ENCODE assay signal across 16 cellular contexts in genomic region chr4:41028392-41029076, GRCh38.
DNase-seq lines count a peak whose midpoint lies in the region; TF ChIP-seq lines count a peak whose summit lies in the region.
"Had no signal": no experiment of that assay in that cellular context is flagged by ENCODE, and none has a peak within 500 bp of the region (broad histone marks: within the 10 kb centered on the region; RNA-seq: fewer than 3 reads in every experiment).

No MANE protein-coding gene starts in this region.

- H3K9me3 ChIP-seq in AG04450 (ENCODE audit: control insufficient read depth, insufficient read depth, low read length) (peaks cover 17% of the 10 kb centered on the region), HEK293 (ENCODE audit: control insufficient read depth, insufficient read depth, low read depth, low read length) (no peaks in the 10 kb centered on the region), prostate gland (no peaks in the 10 kb centered on the region)

- POLR2A ChIA-PET in AG04450 (lab: Yijun Ruan, JAX) (interaction anchor here (0.5 kb wide), 1 partner anchor 37 kb away, joined by 3 read pairs; no protein-coding TSS in a partner anchor), HEK293 (lab: Yijun Ruan, JAX) (no interaction called here)

- H3K4me3 Mint-ChIP-seq in osteocyte (ENCODE audit: unreplicated experiment) = no peak overlapping the region
- H3K4me3 Mint-ChIP-seq: activated CD4-positive, alpha-beta T cell treated with anti-CD3 and anti-CD28 coated beads, Interleukin-2, amount 10 ng/mL, durations not matched to agents 24 days and 14 days; activated T-helper 1 cell treated with anti-CD3 and anti-CD28 coated beads, Interleukin-12 subunit alpha, Interleukin-12 subunit beta, Interleukin-2, Interleukin-4 antibody, amounts not matched to agents 30 ng/mL and 10 ng/mL and 1 ng/mL, durations not matched to agents 14 hours and 24 hours and 36 hours; B cell; brain; effector memory CD8-positive, alpha-beta T cell had no signal

- peaks cover 10% of the 10 kb centered on the region for H3K4me1 Mint-ChIP-seq in osteocyte (ENCODE audit: unreplicated experiment)
- H3K4me1 Mint-ChIP-seq: activated CD4-positive, alpha-beta T cell treated with anti-CD3 and anti-CD28 coated beads, Interleukin-2, amount 10 ng/mL, durations not matched to agents 24 days and 14 days; B cell; brain had no signal

- WGBS in prostate gland = 47% methylated on average over 8 of the region's 8 CpGs

- H3K27me3 ChIP-seq in AG04450 (ENCODE audit: control insufficient read depth, insufficient read depth, low read length) = no peaks in the 10 kb centered on the region
- H3K27me3 ChIP-seq in dorsolateral prefrontal cortex = no peaks in the 10 kb centered on the region
- H3K27me3 ChIP-seq in prostate gland (replicated peaks; ENCODE audit: insufficient read depth) = no peaks in the 10 kb centered on the region

- peaks cover 36% of the 10 kb centered on the region for H3K36me3 Mint-ChIP-seq in osteocyte (ENCODE audit: unreplicated experiment)

- no peak for TF ChIP-seq POLR2A in prostate gland (IDR thresholded peaks at IDR 0.05)

- peaks cover 4% of the 10 kb centered on the region; the same call in 1 of the 2 replicates for H3K4me1 ChIP-seq in HEK293 (ENCODE audit: control insufficient read depth, insufficient read depth, low read length)
- no peaks in the 10 kb centered on the region for H3K4me1 ChIP-seq in prostate gland (replicated peaks)

- intact Hi-C loops in dorsolateral prefrontal cortex (cut with DNase I) (no loop called here), prostate gland (cut with DNase I) (no loop called here)

- peaks cover 31% of the 10 kb centered on the region for H3K9me3 Mint-ChIP-seq in osteocyte (ENCODE audit: unreplicated experiment)

- no peak overlapping the region for H3K4me3 ChIP-seq in AG04450 (ENCODE audit: low read depth, low read length)
- H3K4me3 ChIP-seq in HEK293 (ENCODE audit: low read depth, low read length) = no peak overlapping the region
- no peak overlapping the region for H3K4me3 ChIP-seq in dorsolateral prefrontal cortex
- no peak overlapping the region for H3K4me3 ChIP-seq in prostate gland
- H3K4me3 ChIP-seq: PC-9 had no signal

- H3K27ac Mint-ChIP-seq in osteocyte (ENCODE audit: unreplicated experiment) = no peak overlapping the region
- H3K27ac Mint-ChIP-seq: activated CD4-positive, alpha-beta T cell treated with anti-CD3 and anti-CD28 coated beads, Interleukin-2, amount 10 ng/mL, durations not matched to agents 24 days and 14 days; activated T-helper 1 cell treated with anti-CD3 and anti-CD28 coated beads, Interleukin-12 subunit alpha, Interleukin-12 subunit beta, Interleukin-2, Interleukin-4 antibody, amounts not matched to agents 30 ng/mL and 10 ng/mL and 1 ng/mL, durations not matched to agents 14 hours and 24 hours and 36 hours; B cell; effector memory CD8-positive, alpha-beta T cell had no signal

- H3K27me3 Mint-ChIP-seq in osteocyte (ENCODE audit: unreplicated experiment) = no peaks in the 10 kb centered on the region
- H3K27me3 Mint-ChIP-seq: activated CD4-positive, alpha-beta T cell treated with anti-CD3 and anti-CD28 coated beads, Interleukin-2, amount 10 ng/mL, durations not matched to agents 24 days and 14 days; B cell; effector memory CD8-positive, alpha-beta T cell had no signal

- DNase-seq in AG04450 (ENCODE audit: low read depth, low spot score) (no peak), dorsolateral prefrontal cortex (no peak), non-pigmented ciliary epithelial cell (ENCODE audit: low read depth) (peak; percentile 17), prostate gland (ENCODE audit: low spot score) (no peak), osteocyte (ENCODE audit: extremely low spot score, unreplicated experiment) (no peak), cerebellum (ENCODE audit: low spot score) (no peak)
- no peak for DNase-seq in activated CD4-positive, CD25-positive, alpha-beta regulatory T cell (lab: John Stamatoyannopoulos, UW)
- DNase-seq: activated CD4-positive, alpha-beta T cell treated with anti-CD3 and anti-CD28 coated beads, Interleukin-2, amount 10 ng/mL, durations not matched to agents 24 days and 14 days; effector memory CD8-positive, alpha-beta T cell; MV-4-11; PC-9; stimulated activated CD4-positive, alpha-beta T cell treated with anti-CD3 and anti-CD28 coated beads, Interleukin-15, amount 100 ng/mL, for 24 hours had no signal

- no peaks in the 10 kb centered on the region for H3K36me3 ChIP-seq in HEK293 (ENCODE audit: control insufficient read depth in 2 of 2, insufficient read depth in 1 of 2, low read length in 2 of 2)
- no peaks in the 10 kb centered on the region for H3K36me3 ChIP-seq in prostate gland

- H3K27ac ChIP-seq in AG04450 (ENCODE audit: low read depth, low read length) (peak overlapping the region; percentile 57), HEK293 (ENCODE audit: extremely low read depth, low read depth, low read length) (peak overlapping the region; percentile 66), dorsolateral prefrontal cortex (peak overlapping the region in 39 of 59 donors; percentile 8 to 71 (median 41)), prostate gland (peak overlapping the region in 1 of 2 donors; percentile 43)

- TF ChIP-seq CTCF in AG04450 (IDR thresholded peaks at IDR 0.05; ENCODE audit: low read depth, low read length) (no peak), HEK293 (tag by site-specific recombination; IDR thresholded peaks at IDR 0.05) (no peak), dorsolateral prefrontal cortex (IDR thresholded peaks at IDR 0.05 in 54 of 56, conservative IDR thresholded peaks at IDR 0.05 in 2 of 56; ENCODE audit: low read depth in 1 of 56, partially characterized antibody in 56 of 56) (no peak), prostate gland (IDR thresholded peaks at IDR 0.05) (no peak), osteocyte (IDR thresholded peaks at IDR 0.05) (no peak)

- CTCF ChIA-PET in AG04450 (lab: Charles Lee) = interaction anchor here (1.0 to 1.2 kb wide), 2 partner anchors 10 to 185 kb away, joined by 3 to 5 read pairs; partner anchors contain the start of gene APBB2
- CTCF ChIA-PET in HEK293 (lab: Yijun Ruan, JAX) = interaction anchor here (0.6 to 0.9 kb wide), 3 partner anchors 13 to 184 kb away, joined by 3 to 4 read pairs (median 3); no protein-coding TSS in a partner anchor

TF ChIP-seq in HEK293, 187 proteins besides CTCF, POLR2A, EP300 and RAD21 (continues in another document):
- no peak for TF ChIP-seq ZNF561 (tag by site-specific recombination; IDR thresholded peaks at IDR 0.05; ENCODE audit: borderline replicate concordance)
- no peak for TF ChIP-seq ZNF830 (tag by site-specific recombination; IDR thresholded peaks at IDR 0.05; ENCODE audit: low read depth)
- no peak for TF ChIP-seq ZNF571 (tag by site-specific recombination; IDR thresholded peaks at IDR 0.05)
- TF ChIP-seq YY2 (tag by site-specific recombination; IDR thresholded peaks at IDR 0.05) = no peak
- TF ChIP-seq ZNF585B (tag by site-specific recombination; IDR thresholded peaks at IDR 0.05) = no peak
- TF ChIP-seq ZNF449 (tag by site-specific recombination; IDR thresholded peaks at IDR 0.05) = no peak
- TF ChIP-seq ZSCAN18 (tag by site-specific recombination; IDR thresholded peaks at IDR 0.05) = no peak
- no peak for TF ChIP-seq ZNF501 (tag by site-specific recombination; IDR thresholded peaks at IDR 0.05)
- no peak for TF ChIP-seq ZNF174 (tag by site-specific recombination; IDR thresholded peaks at IDR 0.05)
- no peak for TF ChIP-seq ZIC2 (tag by site-specific recombination; IDR thresholded peaks at IDR 0.05)
- no peak for TF ChIP-seq ZNF302 (tag by site-specific recombination; IDR thresholded peaks at IDR 0.05; ENCODE audit: low read depth)
- TF ChIP-seq ZNF548 (tag by site-specific recombination; IDR thresholded peaks at IDR 0.05) = no peak
- no peak for TF ChIP-seq SALL2 (tag by site-specific recombination; IDR thresholded peaks at IDR 0.05; ENCODE audit: borderline replicate concordance)
- TF ChIP-seq ZSCAN5A (tag by site-specific recombination; IDR thresholded peaks at IDR 0.05) = no peak
- TF ChIP-seq ZNF776 (tag by site-specific recombination; IDR thresholded peaks at IDR 0.05; ENCODE audit: borderline replicate concordance) = no peak
